ENCODE assay signal across 17 cellular contexts in the genomic region with DNA sequence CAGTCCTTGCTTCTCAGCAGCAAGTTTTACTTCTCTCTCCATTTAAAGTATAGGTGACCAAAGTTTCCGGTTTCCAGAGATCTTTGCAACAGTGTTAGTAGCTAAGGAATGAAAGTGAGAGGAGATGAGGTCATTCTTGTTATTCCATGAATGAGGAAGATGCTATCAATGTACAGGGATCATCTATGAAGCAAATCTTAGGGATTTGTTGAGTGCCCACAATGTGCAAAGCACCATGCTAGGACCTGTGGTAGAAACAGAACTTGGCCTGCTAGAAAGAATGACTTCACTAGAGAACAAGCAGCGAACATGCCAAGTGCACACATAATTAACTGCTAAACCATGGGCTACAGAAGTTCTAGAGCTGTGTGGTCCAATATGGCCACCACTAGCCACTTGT.
A peak's percentile ranks its signal among the peaks of the same experiment; 100 is the strongest.
DNase-seq lines count a peak whose midpoint lies in the region; ATAC-seq and TF ChIP-seq lines count a peak whose summit lies in the region.
"Had no signal": no experiment of that assay in that cellular context is flagged by ENCODE, and none has a peak within 500 bp of the region (broad histone marks: within the 10 kb centered on the region; RNA-seq: fewer than 3 reads in every experiment).

No MANE protein-coding gene starts in this region.

- no peak for TF ChIP-seq POLR2A in prostate gland (IDR thresholded peaks at IDR 0.05)

- no peaks in the 10 kb centered on the region for H3K27me3 ChIP-seq in prostate gland (replicated peaks; ENCODE audit: insufficient read depth)
- H3K27me3 ChIP-seq: MG63 had no signal

- H3K4me1 ChIP-seq in prostate gland (replicated peaks), result no peaks in the 10 kb centered on the region

- 54% methylated on average over 2 of the region's 2 CpGs for WGBS in prostate gland

- H3K4me1 Mint-ChIP-seq in mesothelial cell of epicardium, result peaks cover 14% of the 10 kb centered on the region
- H3K4me1 Mint-ChIP-seq: activated naive CD8-positive, alpha-beta T cell treated with anti-CD3 and anti-CD28 coated beads, Interleukin-2, amount 50 U/mL, for 24 hours; IgD-negative memory B cell had no signal

- DNase-seq in Daoy (ENCODE audit: low read depth) (peak; percentile 1), M059J (ENCODE audit: low read depth) (peak; percentile 57), astrocyte of the spinal cord (ENCODE audit: low read depth, low spot score) (peak; percentile 15), mesothelial cell of epicardium (ENCODE audit: low spot score in 2 of 2, unreplicated experiment in 2 of 2) (no peak), prostate gland (ENCODE audit: low spot score) (no peak), NCI-H1436 treated with DMSO at 0.1 percent for 48 hours (lab: John Stamatoyannopoulos, UW) (no peak), SW 1271 (lab: John Stamatoyannopoulos, UW) (no peak)
- DNase-seq: activated CD8-positive, alpha-beta T cell treated with anti-CD3 and anti-CD28 coated beads for 36 hours; activated effector memory CD4-positive, alpha-beta T cell treated with anti-CD3 and anti-CD28 coated beads, Interleukin-2, amount 50 U/mL, for 16 hours; activated naive CD8-positive, alpha-beta T cell treated with anti-CD3 and anti-CD28 coated beads, Interleukin-2, amount 50 U/mL, for 24 hours; cortex of kidney; H9; MG63; NCI-H1436 had no signal

- no peaks in the 10 kb centered on the region for H3K9me3 ChIP-seq in prostate gland
- H3K9me3 ChIP-seq: MG63 had no signal

- H3K36me3 ChIP-seq in prostate gland, result no peaks in the 10 kb centered on the region

- H3K27ac Mint-ChIP-seq in mesothelial cell of epicardium, result peak overlapping the region; percentile 19
- H3K27ac Mint-ChIP-seq: activated CD8-positive, alpha-beta T cell treated with anti-CD3 and anti-CD28 coated beads for 36 hours; activated naive CD8-positive, alpha-beta T cell treated with anti-CD3 and anti-CD28 coated beads, Interleukin-2, amount 50 U/mL, for 24 hours; IgD-negative memory B cell; type B pancreatic cell had no signal

- no peak overlapping the region for H3K27ac ChIP-seq in prostate gland

- H3K4me3 ChIP-seq in astrocyte of the spinal cord (ENCODE audit: low read depth, low read length) (no peak overlapping the region), prostate gland (no peak overlapping the region)
- H3K4me3 ChIP-seq: MG63 had no signal

- ATAC-seq in GM21390 (IDR thresholded peaks at IDR 0.05; ENCODE audit: unreplicated experiment), result no peak
- ATAC-seq: activated CD8-positive, alpha-beta T cell treated with anti-CD3 and anti-CD28 coated beads for 36 hours; activated naive CD8-positive, alpha-beta T cell treated with anti-CD3 and anti-CD28 coated beads, Interleukin-2, amount 50 U/mL, for 24 hours had no signal

- H3K9me3 Mint-ChIP-seq in mesothelial cell of epicardium, result peaks cover 22% of the 10 kb centered on the region
- H3K9me3 Mint-ChIP-seq: activated CD8-positive, alpha-beta T cell treated with anti-CD3 and anti-CD28 coated beads for 36 hours; activated naive CD8-positive, alpha-beta T cell treated with anti-CD3 and anti-CD28 coated beads, Interleukin-2, amount 50 U/mL, for 24 hours had no signal

- TF ChIP-seq CTCF in astrocyte of the spinal cord (IDR thresholded peaks at IDR 0.05; ENCODE audit: low read depth, low read length) (no peak), mesothelial cell of epicardium (IDR thresholded peaks at IDR 0.05; ENCODE audit: unreplicated experiment) (no peak), prostate gland (IDR thresholded peaks at IDR 0.05) (no peak)

- H3K36me3 Mint-ChIP-seq in mesothelial cell of epicardium, result peaks cover 7% of the 10 kb centered on the region
- H3K36me3 Mint-ChIP-seq: IgD-negative memory B cell had no signal

- in situ Hi-C loops in astrocyte of the spinal cord (cut with HindIII; ENCODE audit: low sequenced_read_pairs), result no loop called here

- no peaks in the 10 kb centered on the region for H3K27me3 Mint-ChIP-seq in mesothelial cell of epicardium (ENCODE audit: low read depth)
- H3K27me3 Mint-ChIP-seq: activated CD8-positive, alpha-beta T cell treated with anti-CD3 and anti-CD28 coated beads for 36 hours; activated naive CD8-positive, alpha-beta T cell treated with anti-CD3 and anti-CD28 coated beads, Interleukin-2, amount 50 U/mL, for 24 hours; type B pancreatic cell had no signal

- intact Hi-C loops in prostate gland (cut with DNase I), result no loop called here

- no peak overlapping the region for H3K4me3 Mint-ChIP-seq in mesothelial cell of epicardium
- H3K4me3 Mint-ChIP-seq: activated CD8-positive, alpha-beta T cell treated with anti-CD3 and anti-CD28 coated beads for 36 hours; activated naive CD8-positive, alpha-beta T cell treated with anti-CD3 and anti-CD28 coated beads, Interleukin-2, amount 50 U/mL, for 24 hours; IgD-negative memory B cell; type B pancreatic cell had no signal

Comparison
In these comparisons a context has a peak if more than half of its experiments do, and no peak if none do; other contexts are left out.
1. DNase-seq: peak in Daoy (single experiment), M059J (single experiment) and astrocyte of the spinal cord (single experiment); none in mesothelial cell of epicardium (0 of 2), prostate gland (single experiment), NCI-H1436 treated with DMSO at 0.1 percent for 48 hours (single experiment) and SW 1271 (0 of 2).